8 cellular contexts compared by ENCODE assay signal in genomic region chr14:24334431-24335271, GRCh38. TPM values are rescaled to one million over a fixed set of nuclear protein-coding genes. Genes with fewer than 3 reads are reported as not detected.
DNase-seq lines count a peak whose midpoint lies in the region; ATAC-seq and TF ChIP-seq lines count a peak whose summit lies in the region.

Gene ADCY4 (minus strand): TSS chr14:24335071. CDS start chr14:24334652, 419 bp downstream.

- H3K9me3 ChIP-seq in Panc1 (ENCODE audit: control insufficient read depth, insufficient read depth, low read depth, low read length) (no peaks in the 10 kb centered on the region), endodermal cell (ENCODE audit: control insufficient read depth, low read length) (no peaks in the 10 kb centered on the region), mucosa of rectum (ENCODE audit: control insufficient read depth in 2 of 2, low read length in 2 of 2) (no peaks in the 10 kb centered on the region)

- ATAC-seq in Panc1 (no peak), HG03432 (IDR thresholded peaks at IDR 0.05; ENCODE audit: unreplicated experiment) (no peak)

- no peak within 1 kb of the TSS for H3K27ac Mint-ChIP-seq in endodermal cell

- no peaks in the 10 kb centered on the region for H3K36me3 Mint-ChIP-seq in endodermal cell (ENCODE audit: low read depth)

- DNase-seq in AG20443 (ENCODE audit: low spot score): peak; percentile 43
- DNase-seq in Panc1 (ENCODE audit: low read depth, low spot score): no peak
- peak; percentile 72 for DNase-seq in endodermal cell
- no peak for DNase-seq in NCI-H524 treated with DMSO at 0.1 percent for 48 hours (lab: John Stamatoyannopoulos, UW)
- no peak for DNase-seq in occipital lobe (lab: John Stamatoyannopoulos, UW)
- DNase-seq in NCI-H446 (lab: John Stamatoyannopoulos, UW): no peak

- H3K4me3 ChIP-seq in Panc1 (ENCODE audit: low read depth in 2 of 2, low read length in 2 of 2) (peak within 1 kb of the TSS; percentile 24 to 41), endodermal cell (ENCODE audit: low read length) (peak within 1 kb of the TSS; percentile 73), mucosa of rectum (ENCODE audit: low read length in 2 of 2) (peak within 1 kb of the TSS; percentile 48 to 65)

- in situ Hi-C loops in Panc1 (cut with HindIII; ENCODE audit: low pct_unique_long_range_greater_than_20kb, low sequenced_read_pairs): loop anchor here (10.0 kb wide), 1 partner anchor 100 kb away; no protein-coding TSS in a partner anchor

- H3K4me1 ChIP-seq in Panc1 (ENCODE audit: control insufficient read depth, insufficient read depth, low read length) (peaks cover 3% of the 10 kb centered on the region; the same call in 1 of the 2 replicates), endodermal cell (ENCODE audit: control insufficient read depth, insufficient read depth, low read length) (peaks cover 4% of the 10 kb centered on the region), mucosa of rectum (ENCODE audit: control insufficient read depth in 2 of 2, insufficient read depth in 2 of 2, low read length in 2 of 2) (peaks cover 41 to 53% of the 10 kb centered on the region in 2 donors)

- H3K9me3 Mint-ChIP-seq in endodermal cell: no peaks in the 10 kb centered on the region

- H3K4me1 Mint-ChIP-seq in endodermal cell: peaks cover 20% of the 10 kb centered on the region

- peak within 1 kb of the TSS; percentile 34 for H3K4me3 Mint-ChIP-seq in endodermal cell

- peaks cover 99% of the 10 kb centered on the region for H3K27me3 Mint-ChIP-seq in endodermal cell (ENCODE audit: insufficient read depth)

- POLR2A ChIA-PET in Panc1 (lab: Charles Lee): no interaction called here

- intact Hi-C loops in Panc1 (cut with micrococcal nuclease; ENCODE audit: unreplicated experiment): no loop called here

- H3K9ac ChIP-seq in endodermal cell (ENCODE audit: extremely low read depth, low read length, poor library complexity, severe bottlenecking): no peak within 1 kb of the TSS
- peak within 1 kb of the TSS; percentile 32 to 49 for H3K9ac ChIP-seq in mucosa of rectum (ENCODE audit: low read depth in 1 of 2, low read length in 2 of 2)

- no TSS peak for BruUV-seq in Panc1 (replicated peaks; lab: Mats Ljungman, UMichigan)

- TF ChIP-seq CTCF in Panc1 (IDR thresholded peaks at IDR 0.05) (no peak), endodermal cell (conservative IDR thresholded peaks at IDR 0.05) (no peak)

- 0 out of 2 replicates have a peak within 1 kb of the TSS, but pooled peaks have one; percentile 23 for H3K27ac ChIP-seq in Panc1 (ENCODE audit: low read length)
- no peak within 1 kb of the TSS for H3K27ac ChIP-seq in endodermal cell (ENCODE audit: low read depth, low read length)
- peak within 1 kb of the TSS; percentile 32 to 38 for H3K27ac ChIP-seq in mucosa of rectum (ENCODE audit: low read depth in 2 of 2, low read length in 2 of 2)

- no peaks in the 10 kb centered on the region for H3K27me3 ChIP-seq in Panc1 (ENCODE audit: control insufficient read depth, insufficient read depth, low read length)
- peaks cover 98% of the 10 kb centered on the region for H3K27me3 ChIP-seq in endodermal cell (ENCODE audit: control insufficient read depth, insufficient read depth, low read length, poor library complexity, severe bottlenecking)
- H3K27me3 ChIP-seq in mucosa of rectum (ENCODE audit: control insufficient read depth in 2 of 2, insufficient read depth in 2 of 2, low read length in 2 of 2): peaks cover 0 to 4% of the 10 kb centered on the region in 2 donors

- CTCF ChIA-PET in Panc1 (lab: Charles Lee): no interaction called here

- H3K36me3 ChIP-seq in Panc1 (ENCODE audit: control insufficient read depth, insufficient read depth, low read length) (no peaks in the 10 kb centered on the region), endodermal cell (ENCODE audit: control insufficient read depth, insufficient read depth, low read length) (no peaks in the 10 kb centered on the region), mucosa of rectum (ENCODE audit: control insufficient read depth in 2 of 2, insufficient read depth in 2 of 2, low read length in 2 of 2) (peaks cover 7 to 17% of the 10 kb centered on the region in 2 donors)

- WGBS in endodermal cell (ENCODE audit: insufficient coverage in 1 of 2, insufficient read length in 1 of 2), 2 experiments: 2 to 6% methylated on average over 13 to 64 of the region's 64 CpGs

RNA-seq across cellular contexts. Expression of gene ADCY4, which starts in this region (rescaled TPM):
- total RNA-seq in Panc1 (2021; ENCODE audit: unreplicated experiment) (0.21 TPM), endodermal cell (not detected), occipital lobe (1.4 TPM)
- polyA plus RNA-seq in Panc1 (2012; ENCODE audit: insufficient read length): not detected
- 0.53 TPM for polyA plus RNA-seq in endodermal cell (2013, experiment 1 of 2)
- polyA plus RNA-seq in endodermal cell (2013, experiment 2 of 2): 1.2 TPM

Comparison
In these comparisons a context has a peak if more than half of its experiments do, and no peak if none do; other contexts are left out.
1. DNase-seq: peak in AG20443 (single experiment) and endodermal cell (single experiment); none in Panc1 (single experiment), NCI-H524 treated with DMSO at 0.1 percent for 48 hours (single experiment), occipital lobe (single experiment) and NCI-H446 (0 of 2).
2. Peak in every context shown above with its lines, with median percentiles within 50 percentile points of each other: H3K4me3 ChIP-seq.